Comparison of ENCODE assay signal across 10 cellular contexts in the genomic region with DNA sequence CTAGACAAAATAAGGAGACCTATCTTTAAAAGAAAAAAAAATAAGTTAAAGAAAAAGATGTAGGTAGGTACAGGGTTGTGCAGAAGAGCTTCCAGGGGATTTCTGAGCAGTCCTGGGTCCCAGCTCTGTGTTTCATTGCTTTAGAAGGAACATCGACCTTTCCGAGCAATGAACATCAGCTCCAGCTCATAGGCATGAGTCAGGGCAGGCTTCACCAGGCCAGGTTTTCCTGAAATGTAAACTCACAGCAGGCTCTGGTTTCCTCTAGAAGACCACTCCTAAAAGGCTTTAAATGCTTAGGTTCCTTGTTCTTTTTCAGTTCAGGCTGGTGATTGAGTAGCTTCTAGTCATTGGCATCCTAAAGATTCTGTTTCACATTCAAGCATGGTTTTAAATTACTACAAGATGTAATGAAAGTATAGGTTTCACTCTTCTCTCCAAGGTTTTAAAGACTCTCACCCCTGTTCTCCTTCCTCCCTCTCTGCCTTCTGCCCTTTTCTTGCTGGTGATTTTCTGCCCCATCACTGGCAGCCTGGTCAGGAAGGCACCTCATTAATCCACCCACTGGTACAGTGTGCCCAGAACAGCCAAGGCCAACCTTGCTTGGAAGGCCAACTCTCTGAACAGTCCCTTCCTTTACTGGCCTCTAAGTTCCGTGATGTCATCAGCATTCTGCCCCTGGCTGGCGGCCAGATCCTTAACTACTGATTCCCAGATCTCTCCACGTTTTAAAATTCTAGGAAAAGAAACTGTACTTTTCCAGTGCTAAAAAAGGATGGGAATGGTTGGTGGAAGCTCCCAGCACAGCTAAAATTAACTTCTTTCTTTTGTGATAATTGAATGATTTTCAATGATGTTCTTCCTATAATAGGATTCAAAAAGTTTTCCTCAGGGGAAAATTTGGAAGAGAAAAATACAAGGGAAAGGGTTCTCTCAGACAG.
A peak's percentile ranks its signal among the peaks of the same experiment; 100 is the strongest.
DNase-seq lines count a peak whose midpoint lies in the region; ATAC-seq, FAIRE-seq and TF ChIP-seq lines count a peak whose summit lies in the region.
"Had no signal": no experiment of that assay in that cellular context is flagged by ENCODE, and none has a peak within 500 bp of the region (broad histone marks: within the 10 kb centered on the region; RNA-seq: fewer than 3 reads in every experiment).

No MANE protein-coding gene starts in this region.

- no peak overlapping the region for H3K18ac ChIP-seq in neuronal stem cell (ENCODE audit: low read length)

- H3K36me3 ChIP-seq in esophagus (ENCODE audit: control insufficient read depth in 2 of 2, insufficient read depth in 2 of 2, low read length in 1 of 2) (no peaks in the 10 kb centered on the region), neuronal stem cell (replicated peaks in 1 of 2; ENCODE audit: control insufficient read depth in 2 of 2, insufficient read depth in 2 of 2, low read length in 2 of 2) (no peaks in the 10 kb centered on the region)

- CTCF ChIA-PET in A549 (lab: Yijun Ruan, JAX), result interaction anchor here (1.4 kb wide), 1 partner anchor 39 kb away, joined by 3 read pairs; no protein-coding TSS in a partner anchor

- H3K36me3 Mint-ChIP-seq in naive B cell, result no peaks in the 10 kb centered on the region

- H2BK15ac ChIP-seq in neuronal stem cell (ENCODE audit: low read length), result no peak overlapping the region

- H3K27ac ChIP-seq in A549 (peak overlapping the region; percentile 63 to 84), esophagus (ENCODE audit: low read depth in 2 of 2, low read length in 1 of 2) (peak overlapping the region; percentile 53 to 77), neuronal stem cell (replicated peaks; ENCODE audit: low read length) (no peak overlapping the region)

- H3K4ac ChIP-seq in neuronal stem cell (ENCODE audit: low read length), result no peak overlapping the region

- no peaks in the 10 kb centered on the region for H3K27me3 ChIP-seq in esophagus (ENCODE audit: control insufficient read depth in 1 of 2, insufficient read depth in 2 of 2, low read length in 2 of 2)
- peaks cover 0 to 4% (median 0%) of the 10 kb centered on the region in 3 experiments for H3K27me3 ChIP-seq in neuronal stem cell (ENCODE audit: control insufficient read depth in 3 of 3, insufficient read depth in 3 of 3, low read depth in 1 of 3, low read length in 3 of 3)

- WGBS in A549 (ENCODE audit: missing lambda C conversion rate), result 34% methylated on average over 5 of the region's 5 CpGs
- 44 to 49% methylated on average over 5 of the region's 5 CpGs for WGBS in esophagus, 2 donors
- WGBS in neuronal stem cell (ENCODE audit: extremely low coverage in 2 of 2, insufficient read length in 2 of 2, insufficient replicate concordance in 1 of 2), 2 donors, result no CpG with 5 or more reads among the region's 5 CpGs

- H3K4me2 ChIP-seq in A549 (peak overlapping the region; percentile 54), neuronal stem cell (ENCODE audit: insufficient read depth, low read length, poor library complexity, severe bottlenecking) (no peak overlapping the region)

- FAIRE-seq in A549 (lab: Jason Lieb, UNC), result no peak

- TF ChIP-seq EP300 in A549 (IDR thresholded peaks at IDR 0.05), result no peak

- no peak overlapping the region for H2AFZ ChIP-seq in neuronal stem cell (ENCODE audit: low read length)

- H2BK5ac ChIP-seq in neuronal stem cell (ENCODE audit: low read length), result no peak overlapping the region

- H3K9me3 Mint-ChIP-seq in naive B cell, result no peaks in the 10 kb centered on the region

- H3K9me3 ChIP-seq in A549 (no peaks in the 10 kb centered on the region), esophagus (ENCODE audit: control insufficient read depth in 2 of 2, insufficient read depth in 1 of 2, low read depth in 1 of 2, low read length in 1 of 2) (no peaks in the 10 kb centered on the region), neuronal stem cell (replicated peaks in 1 of 2; ENCODE audit: control insufficient read depth in 2 of 2, insufficient read depth in 1 of 2, low read depth in 1 of 2, low read length in 2 of 2) (no peaks in the 10 kb centered on the region)

- peak overlapping the region in 4 of 6 donors; percentile 22 to 87 (median 82) for H3K27ac Mint-ChIP-seq in naive B cell

- ATAC-seq in A549 (peak; percentile 63 to 65; a peak in 4 of 6 replicates), naive B cell (ENCODE audit: low read depth in 2 of 2) (no peak), GM21381 (IDR thresholded peaks at IDR 0.05; ENCODE audit: unreplicated experiment) (no peak)

- peaks cover 15 to 42% (median 36%) of the 10 kb centered on the region in 3 donors for H3K4me1 Mint-ChIP-seq in naive B cell

- DNase-seq in A549 (ENCODE audit: low read depth in 1 of 2, low spot score in 1 of 2), result no peak
- peak; percentile 27 for DNase-seq in NCI-H69 (lab: John Stamatoyannopoulos, UW)
- DNase-seq in naive B cell, result no peak
- no peak for DNase-seq in neuronal stem cell (ENCODE audit: low spot score)
- DNase-seq in stimulated activated CD4-positive, alpha-beta T cell treated with anti-CD3 and anti-CD28 coated beads, Interleukin-15, amount 100 ng/mL, for 24 hours, result no peak
- DNase-seq in NCI-H1436 treated with DMSO at 0.1 percent for 48 hours (lab: John Stamatoyannopoulos, UW), result no peak
- DNase-seq: COR-L47, NCI-H1048 had no signal

- H3K9ac ChIP-seq in neuronal stem cell (ENCODE audit: low read depth, low read length, poor library complexity), result no peak overlapping the region

- no peak overlapping the region for H4K8ac ChIP-seq in neuronal stem cell (ENCODE audit: low read depth, low read length)

- POLR2A ChIA-PET in A549 (lab: Yijun Ruan, JAX), result interaction anchor here (0.6 to 1.1 kb wide), 2 partner anchors 12 to 74 kb away, joined by 3 read pairs; no protein-coding TSS in a partner anchor

- no peak overlapping the region for H3K14ac ChIP-seq in neuronal stem cell (ENCODE audit: low read length)

- no peak overlapping the region for H4K91ac ChIP-seq in neuronal stem cell (ENCODE audit: low read depth, low read length, poor library complexity)

- H3K4me1 ChIP-seq in A549, result peaks cover 53% of the 10 kb centered on the region
- peaks cover 2 to 3% of the 10 kb centered on the region in 2 donors for H3K4me1 ChIP-seq in esophagus (ENCODE audit: control insufficient read depth in 2 of 2, insufficient read depth in 2 of 2, low read length in 1 of 2)
- H3K4me1 ChIP-seq in neuronal stem cell (ENCODE audit: control insufficient read depth in 2 of 2, insufficient read depth in 1 of 2, low read depth in 1 of 2, low read length in 2 of 2), result peaks cover 0 to 8% of the 10 kb centered on the region in 2 donors

- peak overlapping the region in 1 of 8 donors; percentile 44 for H3K4me3 Mint-ChIP-seq in naive B cell

- no peaks in the 10 kb centered on the region for H3K79me1 ChIP-seq in neuronal stem cell (ENCODE audit: low read depth, low read length)

- no peak overlapping the region for H3K23ac ChIP-seq in neuronal stem cell (ENCODE audit: low read depth, low read length, poor library complexity)

- TF ChIP-seq RAD21 in A549 (conservative IDR thresholded peaks at IDR 0.05 in 1 of 2, IDR thresholded peaks at IDR 0.05 in 1 of 2), result no peak

- H2BK12ac ChIP-seq in neuronal stem cell (ENCODE audit: low read length), result no peak overlapping the region

- no peak overlapping the region for H2BK120ac ChIP-seq in neuronal stem cell (ENCODE audit: low read depth, low read length)

- TF ChIP-seq POLR2A in A549 (IDR thresholded peaks at IDR 0.05; ENCODE audit: low read length), result no peak

- H3K4me3 ChIP-seq in A549 (no peak overlapping the region), esophagus (ENCODE audit: low read depth in 1 of 2, low read length in 2 of 2) (no peak overlapping the region), neuronal stem cell (ENCODE audit: low read length in 2 of 2) (no peak overlapping the region)

- no peaks in the 10 kb centered on the region for H3K27me3 Mint-ChIP-seq in naive B cell

- TF ChIP-seq CTCF in A549 (IDR thresholded peaks at IDR 0.05), result no peak

- H2AK5ac ChIP-seq in neuronal stem cell (ENCODE audit: low read depth, low read length), result no peak overlapping the region

TF ChIP-seq in A549, 52 proteins besides CTCF, POLR2A, EP300 and RAD21:
- TF ChIP-seq EHF (CRISPR knock-in tag; IDR thresholded peaks at IDR 0.05), result no peak
- no peak for TF ChIP-seq FOSL2 (IDR thresholded peaks at IDR 0.05)
- TF ChIP-seq FOSL2 (CRISPR knock-in tag; IDR thresholded peaks at IDR 0.05), result 0 out of 2 replicates have a peak, but pooled peaks have one; percentile 9

Comparison
In these comparisons a context has a peak if more than half of its experiments do, and no peak if none do; other contexts are left out.
1. ATAC-seq: peak in A549 (2 of 2); none in naive B cell (0 of 2) and GM21381 (single experiment).